1 cellular context compared by ENCODE assay signal in genomic region chr17:77315551-77316190, GRCh38.
TF ChIP-seq lines count a peak whose summit lies in the region.

No MANE protein-coding gene starts in this region.

TF ChIP-seq in A549, 52 proteins besides CTCF, POLR2A, EP300 and RAD21 (continued from another document):
- TF ChIP-seq, protein P1, sequence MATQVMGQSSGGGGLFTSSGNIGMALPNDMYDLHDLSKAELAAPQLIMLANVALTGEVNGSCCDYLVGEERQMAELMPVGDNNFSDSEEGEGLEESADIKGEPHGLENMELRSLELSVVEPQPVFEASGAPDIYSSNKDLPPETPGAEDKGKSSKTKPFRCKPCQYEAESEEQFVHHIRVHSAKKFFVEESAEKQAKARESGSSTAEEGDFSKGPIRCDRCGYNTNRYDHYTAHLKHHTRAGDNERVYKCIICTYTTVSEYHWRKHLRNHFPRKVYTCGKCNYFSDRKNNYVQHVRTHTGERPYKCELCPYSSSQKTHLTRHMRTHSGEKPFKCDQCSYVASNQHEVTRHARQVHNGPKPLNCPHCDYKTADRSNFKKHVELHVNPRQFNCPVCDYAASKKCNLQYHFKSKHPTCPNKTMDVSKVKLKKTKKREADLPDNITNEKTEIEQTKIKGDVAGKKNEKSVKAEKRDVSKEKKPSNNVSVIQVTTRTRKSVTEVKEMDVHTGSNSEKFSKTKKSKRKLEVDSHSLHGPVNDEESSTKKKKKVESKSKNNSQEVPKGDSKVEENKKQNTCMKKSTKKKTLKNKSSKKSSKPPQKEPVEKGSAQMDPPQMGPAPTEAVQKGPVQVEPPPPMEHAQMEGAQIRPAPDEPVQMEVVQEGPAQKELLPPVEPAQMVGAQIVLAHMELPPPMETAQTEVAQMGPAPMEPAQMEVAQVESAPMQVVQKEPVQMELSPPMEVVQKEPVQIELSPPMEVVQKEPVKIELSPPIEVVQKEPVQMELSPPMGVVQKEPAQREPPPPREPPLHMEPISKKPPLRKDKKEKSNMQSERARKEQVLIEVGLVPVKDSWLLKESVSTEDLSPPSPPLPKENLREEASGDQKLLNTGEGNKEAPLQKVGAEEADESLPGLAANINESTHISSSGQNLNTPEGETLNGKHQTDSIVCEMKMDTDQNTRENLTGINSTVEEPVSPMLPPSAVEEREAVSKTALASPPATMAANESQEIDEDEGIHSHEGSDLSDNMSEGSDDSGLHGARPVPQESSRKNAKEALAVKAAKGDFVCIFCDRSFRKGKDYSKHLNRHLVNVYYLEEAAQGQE (IDR thresholded peaks at IDR 0.05): no peak
- no peak for TF ChIP-seq CEBPB (IDR thresholded peaks at IDR 0.05)
- TF ChIP-seq EHMT2 (IDR thresholded peaks at IDR 0.05; ENCODE audit: low read depth): no peak
- no peak for TF ChIP-seq HOXB5 (CRISPR knock-in tag; IDR thresholded peaks at IDR 0.05)
- TF ChIP-seq, protein P2, sequence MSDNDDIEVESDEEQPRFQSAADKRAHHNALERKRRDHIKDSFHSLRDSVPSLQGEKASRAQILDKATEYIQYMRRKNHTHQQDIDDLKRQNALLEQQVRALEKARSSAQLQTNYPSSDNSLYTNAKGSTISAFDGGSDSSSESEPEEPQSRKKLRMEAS (IDR thresholded peaks at IDR 0.05): no peak
- TF ChIP-seq NPAS2 (CRISPR knock-in tag; IDR thresholded peaks at IDR 0.05; ENCODE audit: borderline replicate concordance): no peak
- no peak for TF ChIP-seq CHD2 (IDR thresholded peaks at IDR 0.05; ENCODE audit: low read length, partially characterized antibody)
TF ChIP-seq in A549: peak in this region for 0.
